In genomic region chr1:28143496-28144202, GRCh38 we compare ENCODE assay signal across 12 cellular contexts.
"Had no signal": no experiment of that assay in that cellular context is flagged by ENCODE, and none has a peak within 500 bp of the region (broad histone marks: within the 10 kb centered on the region; RNA-seq: fewer than 3 reads in every experiment).

No MANE protein-coding gene starts in this region.

- H3K36me3 Mint-ChIP-seq: activated CD4-positive, alpha-beta memory T cell treated with anti-CD3 and anti-CD28 coated beads for 36 hours had no signal

- H3K27ac Mint-ChIP-seq: activated CD4-positive, alpha-beta memory T cell treated with anti-CD3 and anti-CD28 coated beads for 36 hours; activated naive CD4-positive, alpha-beta T cell treated with anti-CD3 and anti-CD28 coated beads, Interleukin-2, amount 10 ng/mL, durations not matched to agents 7 days and 5 days had no signal

- H3K27me3 ChIP-seq: body of pancreas, gastrocnemius medialis, left lung, ovary, tibial nerve had no signal

- DNase-seq: activated naive CD4-positive, alpha-beta T cell treated with anti-CD3 and anti-CD28 coated beads, Interleukin-2, amount 10 ng/mL, durations not matched to agents 7 days and 5 days; amniotic stem cell; body of pancreas; effector memory CD8-positive, alpha-beta T cell; gastrocnemius medialis; left lung; ovary; T-helper 9 cell had no signal

- H3K27ac ChIP-seq: body of pancreas, epithelial cell of prostate, gastrocnemius medialis, ovary, tibial nerve, VCaP had no signal

- H3K4me3 Mint-ChIP-seq: activated CD4-positive, alpha-beta memory T cell treated with anti-CD3 and anti-CD28 coated beads for 36 hours; activated naive CD4-positive, alpha-beta T cell treated with anti-CD3 and anti-CD28 coated beads, Interleukin-2, amount 10 ng/mL, durations not matched to agents 7 days and 5 days; effector memory CD8-positive, alpha-beta T cell had no signal

- H3K4me1 ChIP-seq: body of pancreas, gastrocnemius medialis, tibial nerve had no signal

- H3K9me3 ChIP-seq: body of pancreas, gastrocnemius medialis, left lung, ovary, tibial nerve had no signal

- H3K9me3 Mint-ChIP-seq: activated CD4-positive, alpha-beta memory T cell treated with anti-CD3 and anti-CD28 coated beads for 36 hours; activated naive CD4-positive, alpha-beta T cell treated with anti-CD3 and anti-CD28 coated beads, Interleukin-2, amount 10 ng/mL, durations not matched to agents 7 days and 5 days; effector memory CD8-positive, alpha-beta T cell had no signal

- H3K4me3 ChIP-seq: body of pancreas, gastrocnemius medialis, left lung, ovary, tibial nerve had no signal

- ATAC-seq: body of pancreas; effector memory CD8-positive, alpha-beta T cell; gastrocnemius medialis had no signal

- H3K36me3 ChIP-seq: gastrocnemius medialis, ovary, tibial nerve had no signal
